Comparison of ENCODE assay signal across 1 cellular context in the genomic region with DNA sequence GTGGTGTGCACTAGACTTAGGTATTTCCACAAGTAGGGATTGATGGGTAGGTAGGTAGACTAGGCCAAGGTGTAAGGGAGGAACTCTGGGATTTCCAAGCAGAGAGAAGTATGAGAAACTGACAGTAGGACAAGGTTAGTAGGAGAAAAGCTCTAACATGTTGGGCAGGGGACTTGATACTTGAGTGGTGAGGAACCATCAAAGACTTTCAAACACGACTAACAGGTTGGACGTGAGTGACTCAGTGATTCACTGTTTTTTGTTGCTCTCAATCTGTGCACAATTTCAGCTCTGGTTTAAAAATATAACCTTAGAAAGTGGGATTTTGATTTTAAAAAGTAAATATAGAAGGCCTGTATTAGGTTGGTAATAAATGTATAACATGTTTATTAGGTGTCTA.
TF ChIP-seq lines count a peak whose summit lies in the region.

No MANE protein-coding gene starts in this region.

TF ChIP-seq in HepG2, 621 proteins besides CTCF, POLR2A, EP300 and RAD21 (continued from another document):
- TF ChIP-seq, protein P1, sequence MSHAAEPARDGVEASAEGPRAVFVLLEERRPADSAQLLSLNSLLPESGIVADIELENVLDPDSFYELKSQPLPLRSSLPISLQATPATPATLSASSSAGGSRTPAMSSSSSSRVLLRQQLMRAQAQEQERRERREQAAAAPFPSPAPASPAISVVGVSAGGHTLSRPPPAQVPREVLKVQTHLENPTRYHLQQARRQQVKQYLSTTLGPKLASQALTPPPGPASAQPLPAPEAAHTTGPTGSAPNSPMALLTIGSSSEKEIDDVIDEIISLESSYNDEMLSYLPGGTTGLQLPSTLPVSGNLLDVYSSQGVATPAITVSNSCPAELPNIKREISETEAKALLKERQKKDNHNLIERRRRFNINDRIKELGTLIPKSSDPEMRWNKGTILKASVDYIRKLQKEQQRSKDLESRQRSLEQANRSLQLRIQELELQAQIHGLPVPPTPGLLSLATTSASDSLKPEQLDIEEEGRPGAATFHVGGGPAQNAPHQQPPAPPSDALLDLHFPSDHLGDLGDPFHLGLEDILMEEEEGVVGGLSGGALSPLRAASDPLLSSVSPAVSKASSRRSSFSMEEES (CRISPR knock-in tag; IDR thresholded peaks at IDR 0.05), result no peak
- TF ChIP-seq SALL2 (CRISPR knock-in tag; IDR thresholded peaks at IDR 0.05) (no peak), TCF7 (IDR thresholded peaks at IDR 0.05; ENCODE audit: low read depth) (no peak), SIN3B (IDR thresholded peaks at IDR 0.05; ENCODE audit: low read length) (no peak), ZEB1 (IDR thresholded peaks at IDR 0.05; ENCODE audit: insufficient replicate concordance, low read depth) (no peak), ZNF484 (CRISPR knock-in tag; IDR thresholded peaks at IDR 0.05; ENCODE audit: borderline replicate concordance, low read depth) (no peak), ZNF557 (CRISPR knock-in tag; IDR thresholded peaks at IDR 0.05) (no peak), FOXO1 (CRISPR knock-in tag; IDR thresholded peaks at IDR 0.05) (no peak), ZNF670 (CRISPR knock-in tag; IDR thresholded peaks at IDR 0.05; ENCODE audit: borderline replicate concordance) (no peak), MAZ (IDR thresholded peaks at IDR 0.05; ENCODE audit: borderline replicate concordance, low read depth, low read length) (no peak), MAZ (CRISPR knock-in tag; IDR thresholded peaks at IDR 0.05; ENCODE audit: low read depth) (no peak), HNRNPK (IDR thresholded peaks at IDR 0.05; ENCODE audit: low read depth, low read length, poor library complexity, severe bottlenecking) (no peak), NKX3-1 (CRISPR knock-in tag; IDR thresholded peaks at IDR 0.05) (no peak)
- TF ChIP-seq, protein P2, sequence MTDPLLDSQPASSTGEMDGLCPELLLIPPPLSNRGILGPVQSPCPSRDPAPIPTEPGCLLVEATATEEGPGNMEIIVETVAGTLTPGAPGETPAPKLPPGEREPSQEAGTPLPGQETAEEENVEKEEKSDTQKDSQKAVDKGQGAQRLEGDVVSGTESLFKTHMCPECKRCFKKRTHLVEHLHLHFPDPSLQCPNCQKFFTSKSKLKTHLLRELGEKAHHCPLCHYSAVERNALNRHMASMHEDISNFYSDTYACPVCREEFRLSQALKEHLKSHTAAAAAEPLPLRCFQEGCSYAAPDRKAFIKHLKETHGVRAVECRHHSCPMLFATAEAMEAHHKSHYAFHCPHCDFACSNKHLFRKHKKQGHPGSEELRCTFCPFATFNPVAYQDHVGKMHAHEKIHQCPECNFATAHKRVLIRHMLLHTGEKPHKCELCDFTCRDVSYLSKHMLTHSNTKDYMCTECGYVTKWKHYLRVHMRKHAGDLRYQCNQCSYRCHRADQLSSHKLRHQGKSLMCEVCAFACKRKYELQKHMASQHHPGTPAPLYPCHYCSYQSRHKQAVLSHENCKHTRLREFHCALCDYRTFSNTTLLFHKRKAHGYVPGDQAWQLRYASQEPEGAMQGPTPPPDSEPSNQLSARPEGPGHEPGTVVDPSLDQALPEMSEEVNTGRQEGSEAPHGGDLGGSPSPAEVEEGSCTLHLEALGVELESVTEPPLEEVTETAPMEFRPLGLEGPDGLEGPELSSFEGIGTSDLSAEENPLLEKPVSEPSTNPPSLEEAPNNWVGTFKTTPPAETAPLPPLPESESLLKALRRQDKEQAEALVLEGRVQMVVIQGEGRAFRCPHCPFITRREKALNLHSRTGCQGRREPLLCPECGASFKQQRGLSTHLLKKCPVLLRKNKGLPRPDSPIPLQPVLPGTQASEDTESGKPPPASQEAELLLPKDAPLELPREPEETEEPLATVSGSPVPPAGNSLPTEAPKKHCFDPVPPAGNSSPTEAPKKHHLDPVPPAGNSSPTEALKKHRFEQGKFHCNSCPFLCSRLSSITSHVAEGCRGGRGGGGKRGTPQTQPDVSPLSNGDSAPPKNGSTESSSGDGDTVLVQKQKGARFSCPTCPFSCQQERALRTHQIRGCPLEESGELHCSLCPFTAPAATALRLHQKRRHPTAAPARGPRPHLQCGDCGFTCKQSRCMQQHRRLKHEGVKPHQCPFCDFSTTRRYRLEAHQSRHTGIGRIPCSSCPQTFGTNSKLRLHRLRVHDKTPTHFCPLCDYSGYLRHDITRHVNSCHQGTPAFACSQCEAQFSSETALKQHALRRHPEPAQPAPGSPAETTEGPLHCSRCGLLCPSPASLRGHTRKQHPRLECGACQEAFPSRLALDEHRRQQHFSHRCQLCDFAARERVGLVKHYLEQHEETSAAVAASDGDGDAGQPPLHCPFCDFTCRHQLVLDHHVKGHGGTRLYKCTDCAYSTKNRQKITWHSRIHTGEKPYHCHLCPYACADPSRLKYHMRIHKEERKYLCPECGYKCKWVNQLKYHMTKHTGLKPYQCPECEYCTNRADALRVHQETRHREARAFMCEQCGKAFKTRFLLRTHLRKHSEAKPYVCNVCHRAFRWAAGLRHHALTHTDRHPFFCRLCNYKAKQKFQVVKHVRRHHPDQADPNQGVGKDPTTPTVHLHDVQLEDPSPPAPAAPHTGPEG (CRISPR knock-in tag; IDR thresholded peaks at IDR 0.05), result no peak
- TF ChIP-seq, protein P3, sequence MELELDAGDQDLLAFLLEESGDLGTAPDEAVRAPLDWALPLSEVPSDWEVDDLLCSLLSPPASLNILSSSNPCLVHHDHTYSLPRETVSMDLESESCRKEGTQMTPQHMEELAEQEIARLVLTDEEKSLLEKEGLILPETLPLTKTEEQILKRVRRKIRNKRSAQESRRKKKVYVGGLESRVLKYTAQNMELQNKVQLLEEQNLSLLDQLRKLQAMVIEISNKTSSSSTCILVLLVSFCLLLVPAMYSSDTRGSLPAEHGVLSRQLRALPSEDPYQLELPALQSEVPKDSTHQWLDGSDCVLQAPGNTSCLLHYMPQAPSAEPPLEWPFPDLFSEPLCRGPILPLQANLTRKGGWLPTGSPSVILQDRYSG (CRISPR knock-in tag; IDR thresholded peaks at IDR 0.05), result no peak
- TF ChIP-seq, protein P4, sequence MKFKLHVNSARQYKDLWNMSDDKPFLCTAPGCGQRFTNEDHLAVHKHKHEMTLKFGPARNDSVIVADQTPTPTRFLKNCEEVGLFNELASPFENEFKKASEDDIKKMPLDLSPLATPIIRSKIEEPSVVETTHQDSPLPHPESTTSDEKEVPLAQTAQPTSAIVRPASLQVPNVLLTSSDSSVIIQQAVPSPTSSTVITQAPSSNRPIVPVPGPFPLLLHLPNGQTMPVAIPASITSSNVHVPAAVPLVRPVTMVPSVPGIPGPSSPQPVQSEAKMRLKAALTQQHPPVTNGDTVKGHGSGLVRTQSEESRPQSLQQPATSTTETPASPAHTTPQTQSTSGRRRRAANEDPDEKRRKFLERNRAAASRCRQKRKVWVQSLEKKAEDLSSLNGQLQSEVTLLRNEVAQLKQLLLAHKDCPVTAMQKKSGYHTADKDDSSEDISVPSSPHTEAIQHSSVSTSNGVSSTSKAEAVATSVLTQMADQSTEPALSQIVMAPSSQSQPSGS (CRISPR knock-in tag; IDR thresholded peaks at IDR 0.05), result no peak
TF ChIP-seq in HepG2: peak in this region for 0.
